Comparison of ENCODE assay signal across 9 cellular contexts in the genomic region with DNA sequence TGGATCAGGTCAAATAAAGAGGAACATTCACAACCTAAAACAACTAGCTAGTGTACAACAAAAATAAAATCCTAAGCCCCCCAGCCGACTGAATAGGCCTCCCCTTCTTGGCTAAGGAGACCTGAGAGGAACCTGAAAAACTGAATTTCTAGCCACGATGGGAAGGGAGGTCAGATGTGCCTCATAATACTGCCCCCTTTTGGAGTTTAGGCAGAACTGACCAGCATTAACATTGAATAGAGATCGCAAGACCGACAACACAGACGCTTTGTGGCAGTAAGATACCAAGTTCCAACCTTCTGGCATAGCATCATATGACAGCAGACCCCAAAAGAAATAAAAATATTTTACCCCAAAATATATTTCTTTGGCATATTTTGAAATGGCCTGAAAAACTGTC. TPM values are rescaled to one million over a fixed set of nuclear protein-coding genes. Genes with fewer than 3 reads are reported as not detected.
A peak's percentile ranks its signal among the peaks of the same experiment; 100 is the strongest.
DNase-seq lines count a peak whose midpoint lies in the region; ATAC-seq and TF ChIP-seq lines count a peak whose summit lies in the region.
"Had no signal": no experiment of that assay in that cellular context is flagged by ENCODE, and none has a peak within 500 bp of the region (broad histone marks: within the 10 kb centered on the region; RNA-seq: fewer than 3 reads in every experiment).

No MANE protein-coding gene starts in this region.

- no peak overlapping the region for H3K4me3 ChIP-seq in HFF-Myc (replicated peaks; ENCODE audit: low read depth, low read length)
- no peak overlapping the region for H3K4me3 ChIP-seq in SK-N-SH (ENCODE audit: low read depth in 2 of 2, low read length in 1 of 2)
- H3K4me3 ChIP-seq: SJCRH30 had no signal

- no peaks in the 10 kb centered on the region for H3K27me3 ChIP-seq in SK-N-SH (ENCODE audit: insufficient read depth)
- H3K27me3 ChIP-seq: SJCRH30 had no signal

- H3F3A ChIP-seq in SK-N-SH (replicated peaks; ENCODE audit: insufficient read depth): no peaks in the 10 kb centered on the region

- no peak for ATAC-seq in activated T-cell treated with anti-CD3 and anti-CD28 coated beads, Interleukin-2, amount 50 U/mL, for 72 hours (replicated peaks in 1 of 2)

- no peak overlapping the region for H2AFZ ChIP-seq in SK-N-SH (ENCODE audit: low read depth)

- POLR2A ChIA-PET in SK-N-SH (lab: Yijun Ruan, JAX): no interaction called here

- no peaks in the 10 kb centered on the region for H3K36me3 ChIP-seq in SK-N-SH (replicated peaks in 1 of 2; ENCODE audit: control insufficient read depth in 1 of 2, insufficient read depth in 2 of 2, low read length in 1 of 2)
- H3K36me3 ChIP-seq: SJCRH30 had no signal

- peak; percentile 58 for TF ChIP-seq CTCF in HFF-Myc (IDR thresholded peaks at IDR 0.05; ENCODE audit: low read depth, low read length, missing control alignments)
- peak; percentile 62 for TF ChIP-seq CTCF in SK-N-SH (IDR thresholded peaks at IDR 0.05)

- H3K27ac ChIP-seq in SK-N-SH (ENCODE audit: low read depth in 2 of 2, low read length in 1 of 2): no peak overlapping the region
- H3K27ac ChIP-seq: SJCRH30 had no signal

- CTCF ChIA-PET in SK-N-SH (lab: Yijun Ruan, JAX): interaction anchor here (0.6 to 2.9 kb wide), 9 partner anchors 10 to 208 kb away, joined by 3 to 20 read pairs (median 3); no protein-coding TSS in a partner anchor
- CTCF ChIA-PET in activated naive CD4-positive, alpha-beta T cell treated with anti-CD3 and anti-CD28 coated beads, Interleukin-2, amount 10 ng/mL, durations not matched to agents 7 days and 5 days (lab: Charles Lee): interaction anchor here (1.0 to 2.5 kb wide), 3 partner anchors 89 to 603 kb away, joined by 3 to 10 read pairs (median 4); no protein-coding TSS in a partner anchor

- peak; percentile 28 for DNase-seq in EL
- DNase-seq in HFF-Myc (ENCODE audit: extremely low read depth, low read depth): no peak
- DNase-seq in SK-N-SH: peak; percentile 48
- DNase-seq in iris pigment epithelial cell (ENCODE audit: low read depth): peak; percentile 21
- DNase-seq in activated T-cell treated with anti-CD3 and anti-CD28 coated beads, Interleukin-2, amount 50 U/mL, for 72 hours: no peak
- DNase-seq in NCI-H2227 (lab: John Stamatoyannopoulos, UW; ENCODE audit: unreplicated experiment): no peak
- DNase-seq in GOT3 (lab: John Stamatoyannopoulos, UW): no peak
- DNase-seq in activated naive CD4-positive, alpha-beta T cell treated with anti-CD3 and anti-CD28 coated beads, Interleukin-2, amount 10 ng/mL, durations not matched to agents 7 days and 5 days: no peak

- TF ChIP-seq RAD21 in SK-N-SH (IDR thresholded peaks at IDR 0.05; ENCODE audit: low read length): peak; percentile 69

- no peak overlapping the region for H3K4me2 ChIP-seq in SK-N-SH

- no peaks in the 10 kb centered on the region for H3K9me3 Mint-ChIP-seq in activated T-cell treated with anti-CD3 and anti-CD28 coated beads, Interleukin-2, amount 50 U/mL, for 72 hours
- H3K9me3 Mint-ChIP-seq in activated naive CD4-positive, alpha-beta T cell treated with anti-CD3 and anti-CD28 coated beads, Interleukin-2, amount 10 ng/mL, durations not matched to agents 7 days and 5 days: no peaks in the 10 kb centered on the region

- H3K4me3 Mint-ChIP-seq in activated T-cell treated with anti-CD3 and anti-CD28 coated beads, Interleukin-2, amount 50 U/mL, for 72 hours: no peak overlapping the region
- H3K4me3 Mint-ChIP-seq in activated naive CD4-positive, alpha-beta T cell treated with anti-CD3 and anti-CD28 coated beads, Interleukin-2, amount 10 ng/mL, durations not matched to agents 7 days and 5 days: no peak overlapping the region

- H3K79me2 ChIP-seq in SK-N-SH (ENCODE audit: insufficient read depth): no peaks in the 10 kb centered on the region

- H3K9me2 ChIP-seq in SK-N-SH: no peaks in the 10 kb centered on the region

- no peaks in the 10 kb centered on the region for H3K9me3 ChIP-seq in SK-N-SH
- H3K9me3 ChIP-seq: SJCRH30 had no signal

- no peaks in the 10 kb centered on the region for H3K36me3 Mint-ChIP-seq in activated T-cell treated with anti-CD3 and anti-CD28 coated beads, Interleukin-2, amount 50 U/mL, for 72 hours (ENCODE audit: insufficient read depth in 2 of 2)
- no peaks in the 10 kb centered on the region for H3K36me3 Mint-ChIP-seq in activated naive CD4-positive, alpha-beta T cell treated with anti-CD3 and anti-CD28 coated beads, Interleukin-2, amount 10 ng/mL, durations not matched to agents 7 days and 5 days

- no peak overlapping the region for H3K9ac ChIP-seq in SK-N-SH

- TF ChIP-seq EP300 in SK-N-SH (IDR thresholded peaks at IDR 0.05; ENCODE audit: borderline replicate concordance in 1 of 2, low read depth in 1 of 2, low read length in 1 of 2): no peak

- peaks cover 21% of the 10 kb centered on the region for H3K27me3 Mint-ChIP-seq in activated T-cell treated with anti-CD3 and anti-CD28 coated beads, Interleukin-2, amount 50 U/mL, for 72 hours (ENCODE audit: low read depth)
- no peaks in the 10 kb centered on the region for H3K27me3 Mint-ChIP-seq in activated naive CD4-positive, alpha-beta T cell treated with anti-CD3 and anti-CD28 coated beads, Interleukin-2, amount 10 ng/mL, durations not matched to agents 7 days and 5 days

- no peaks in the 10 kb centered on the region for H4K20me1 ChIP-seq in SK-N-SH (ENCODE audit: insufficient read depth)

- H3K4me1 ChIP-seq in SK-N-SH (ENCODE audit: control insufficient read depth in 1 of 2, insufficient read depth in 2 of 2, low read depth in 1 of 2, low read length in 1 of 2): no peaks in the 10 kb centered on the region
- H3K4me1 ChIP-seq: SJCRH30 had no signal

- no peak overlapping the region for H3K27ac Mint-ChIP-seq in activated T-cell treated with anti-CD3 and anti-CD28 coated beads, Interleukin-2, amount 50 U/mL, for 72 hours
- H3K27ac Mint-ChIP-seq in activated naive CD4-positive, alpha-beta T cell treated with anti-CD3 and anti-CD28 coated beads, Interleukin-2, amount 10 ng/mL, durations not matched to agents 7 days and 5 days: no peak overlapping the region

- 60% methylated on average over 5 of the region's 5 CpGs for WGBS in SK-N-SH (ENCODE audit: low lambda C conversion rate)

- no peaks in the 10 kb centered on the region for H3K4me1 Mint-ChIP-seq in activated T-cell treated with anti-CD3 and anti-CD28 coated beads, Interleukin-2, amount 50 U/mL, for 72 hours (ENCODE audit: low read depth)
- no peaks in the 10 kb centered on the region for H3K4me1 Mint-ChIP-seq in activated naive CD4-positive, alpha-beta T cell treated with anti-CD3 and anti-CD28 coated beads, Interleukin-2, amount 10 ng/mL, durations not matched to agents 7 days and 5 days

TF ChIP-seq in SK-N-SH, 30 proteins besides CTCF, POLR2A, EP300 and RAD21:
- TF ChIP-seq EZH2phosphoT487 (IDR thresholded peaks at IDR 0.05; ENCODE audit: borderline replicate concordance, low read depth) (no peak), MXI1 (IDR thresholded peaks at IDR 0.05; ENCODE audit: low read depth, low read length) (no peak), FOSL2 (IDR thresholded peaks at IDR 0.05; ENCODE audit: borderline replicate concordance, low read depth) (no peak), SMC3 (IDR thresholded peaks at IDR 0.05; ENCODE audit: low read depth, low read length) (peak; percentile 41; the same call in 1 of the 2 replicates), GATA2 (CRISPR knock-in tag; IDR thresholded peaks at IDR 0.05) (no peak), FOXJ3 (CRISPR knock-in tag; IDR thresholded peaks at IDR 0.05) (no peak)

RNA-seq across cellular contexts. Expression of gene CBY2, which starts 15.9 kb away (rescaled TPM):
- polyA plus RNA-seq in SK-N-SH (2012; rRNA removed): not detected in 2 replicates
- polyA plus RNA-seq in SK-N-SH (2012; cell fraction: cytosol; rRNA removed): not detected in 2 replicates
- polyA plus RNA-seq in SK-N-SH (2012; cell fraction: nucleus; rRNA removed): not detected in 2 replicates
- total RNA-seq in activated T-cell treated with anti-CD3 and anti-CD28 coated beads, Interleukin-2, amount 50 U/mL, for 72 hours: under 1 TPM in 1 of 2 donors, not detected in 1; 0.32 TPM
- total RNA-seq: SJCRH30 had no signal

Comparison
In these comparisons a context has a peak if more than half of its experiments do, and no peak if none do; other contexts are left out.
1. DNase-seq: peak in EL (single experiment), SK-N-SH (single experiment) and iris pigment epithelial cell (single experiment); none in HFF-Myc (single experiment), activated T-cell treated with anti-CD3 and anti-CD28 coated beads, Interleukin-2, amount 50 U/mL, for 72 hours (0 of 2), NCI-H2227 (single experiment), GOT3 (single experiment) and activated naive CD4-positive, alpha-beta T cell treated with anti-CD3 and anti-CD28 coated beads, Interleukin-2, amount 10 ng/mL, durations not matched to agents 7 days and 5 days (single experiment).